Comparison of ENCODE assay signal across 18 cellular contexts in the genomic region with DNA sequence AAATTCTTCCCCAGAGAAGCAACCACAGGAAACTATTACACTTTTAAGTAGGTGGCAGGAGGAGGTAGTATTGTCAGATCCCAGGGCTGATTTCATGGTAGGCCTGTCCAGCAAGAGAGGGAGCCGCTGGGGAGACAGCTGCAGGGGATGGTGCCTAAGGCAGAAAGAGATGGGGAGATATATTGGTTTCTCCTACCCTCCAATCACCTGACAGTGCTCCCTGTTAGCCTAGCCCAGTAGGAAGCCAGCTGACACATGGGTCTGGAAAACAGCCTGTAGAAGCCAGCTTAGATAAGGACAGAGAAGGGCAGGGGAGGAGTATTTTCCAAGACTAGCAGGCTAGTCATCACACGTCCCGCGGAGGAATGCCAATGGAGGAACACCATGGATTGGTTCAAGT.
A peak's percentile ranks its signal among the peaks of the same experiment; 100 is the strongest.
DNase-seq lines count a peak whose midpoint lies in the region; ATAC-seq, FAIRE-seq and TF ChIP-seq lines count a peak whose summit lies in the region.
"Had no signal": no experiment of that assay in that cellular context is flagged by ENCODE, and none has a peak within 500 bp of the region (broad histone marks: within the 10 kb centered on the region; RNA-seq: fewer than 3 reads in every experiment).

No MANE protein-coding gene starts in this region.

- CTCF ChIA-PET in HEK293 (lab: Yijun Ruan, JAX): no interaction called here

- H3K9me3 Mint-ChIP-seq in activated naive CD4-positive, alpha-beta T cell treated with anti-CD3 and anti-CD28 coated beads, Interleukin-2, amount 50 U/mL, for 24 hours: no peaks in the 10 kb centered on the region

- no peaks in the 10 kb centered on the region for H3K27me3 Mint-ChIP-seq in activated naive CD4-positive, alpha-beta T cell treated with anti-CD3 and anti-CD28 coated beads, Interleukin-2, amount 50 U/mL, for 24 hours

- no peak for TF ChIP-seq CTCF in HEK293 (tag by site-specific recombination; IDR thresholded peaks at IDR 0.05)

- FAIRE-seq in urothelium cell line (lab: Jason Lieb, UNC): no peak
- FAIRE-seq: A204.1, HTR-8/SVneo, RCC 7860 had no signal

- POLR2A ChIA-PET in HEK293 (lab: Yijun Ruan, JAX): no interaction called here

- H3K36me3 ChIP-seq in HEK293 (ENCODE audit: control insufficient read depth in 2 of 2, insufficient read depth in 1 of 2, low read length in 2 of 2): peaks cover 0 to 8% of the 10 kb centered on the region in 2 experiments; a peak in 1 of 3 replicates

- H3K27ac ChIP-seq in HEK293 (ENCODE audit: extremely low read depth, low read depth, low read length): no peak overlapping the region
- H3K27ac ChIP-seq: C4-2B, GM23248 had no signal

- H3K9me3 ChIP-seq in HEK293 (ENCODE audit: control insufficient read depth, insufficient read depth, low read depth, low read length): no peaks in the 10 kb centered on the region

- no peak overlapping the region for H3K4me3 Mint-ChIP-seq in activated naive CD4-positive, alpha-beta T cell treated with anti-CD3 and anti-CD28 coated beads, Interleukin-2, amount 50 U/mL, for 24 hours

- H3K4me1 ChIP-seq in HEK293 (ENCODE audit: control insufficient read depth, insufficient read depth, low read length): no peaks in the 10 kb centered on the region

- no peak for ATAC-seq in HG02870 (IDR thresholded peaks at IDR 0.05; ENCODE audit: unreplicated experiment)

- no peaks in the 10 kb centered on the region for H3K36me3 Mint-ChIP-seq in activated naive CD4-positive, alpha-beta T cell treated with anti-CD3 and anti-CD28 coated beads, Interleukin-2, amount 50 U/mL, for 24 hours

- no peak for DNase-seq in activated naive CD4-positive, alpha-beta T cell treated with Interleukin-2 at 50 U/mL for 16 hours
- peak; percentile 46 for DNase-seq in amniotic epithelial cell (ENCODE audit: low read depth)
- peak; percentile 95 for DNase-seq in islet precursor cell
- DNase-seq in urothelium cell line (ENCODE audit: low spot score): no peak
- no peak for DNase-seq in hippocampal formation (lab: John Stamatoyannopoulos, UW)
- DNase-seq: GM23248, NCI-H1048, NCI-H1694 treated with DMSO at 0.1 percent for 48 hours, NCI-H2171 treated with DMSO at 0.1 percent for 48 hours, NCI-H510A treated with DMSO at 0.1 percent for 48 hours, SHP77 had no signal

- H3K4me1 Mint-ChIP-seq in activated naive CD4-positive, alpha-beta T cell treated with anti-CD3 and anti-CD28 coated beads, Interleukin-2, amount 50 U/mL, for 24 hours: no peaks in the 10 kb centered on the region

- no peak overlapping the region for H3K4me3 ChIP-seq in HEK293 (ENCODE audit: low read depth, low read length)
- H3K4me3 ChIP-seq: GM23248 had no signal

- peak overlapping the region; percentile 48 for H3K27ac Mint-ChIP-seq in activated naive CD4-positive, alpha-beta T cell treated with anti-CD3 and anti-CD28 coated beads, Interleukin-2, amount 50 U/mL, for 24 hours

TF ChIP-seq in HEK293, 187 proteins besides CTCF, POLR2A, EP300 and RAD21:
- TF ChIP-seq ZNF501 (tag by site-specific recombination; IDR thresholded peaks at IDR 0.05): no peak
- peak; percentile 48 for TF ChIP-seq ZIC2 (tag by site-specific recombination; IDR thresholded peaks at IDR 0.05)
TF ChIP-seq in HEK293: peak in this region for 1.

Comparison
In these comparisons a context has a peak if more than half of its experiments do, and no peak if none do; other contexts are left out.
1. DNase-seq: peak in amniotic epithelial cell (single experiment) and islet precursor cell (single experiment); none in activated naive CD4-positive, alpha-beta T cell treated with Interleukin-2 at 50 U/mL for 16 hours (single experiment), urothelium cell line (single experiment) and hippocampal formation (0 of 2).